ENCODE assay signal across 15 cellular contexts in genomic region chr21:17538576-17538975, GRCh38. TPM values are rescaled to one million over a fixed set of nuclear protein-coding genes. Genes with fewer than 3 reads are reported as not detected.
A peak's percentile ranks its signal among the peaks of the same experiment; 100 is the strongest.
DNase-seq lines count a peak whose midpoint lies in the region; ATAC-seq and TF ChIP-seq lines count a peak whose summit lies in the region.
"Had no signal": no experiment of that assay in that cellular context is flagged by ENCODE, and none has a peak within 500 bp of the region (broad histone marks: within the 10 kb centered on the region; RNA-seq: fewer than 3 reads in every experiment).

No MANE protein-coding gene starts in this region.

- H3K27ac ChIP-seq in H9 (ENCODE audit: insufficient read length, low read depth, low read length): no peak overlapping the region
- no peak overlapping the region for H3K27ac ChIP-seq in mesendoderm (ENCODE audit: low read depth, low read length)
- H3K27ac ChIP-seq: GM23248, HL-60 had no signal

- no peak overlapping the region for H3K18ac ChIP-seq in H9 (ENCODE audit: insufficient read length, low read depth, low read length)
- H3K18ac ChIP-seq in mesendoderm (ENCODE audit: low read length): peak overlapping the region; percentile 22

- DNase-seq in H9: no peak
- DNase-seq in ecto neural progenitor cell (ENCODE audit: low spot score): peak; percentile 13
- DNase-seq in mesendoderm: no peak
- no peak for DNase-seq in activated CD8-positive, alpha-beta T cell treated with anti-CD3 and anti-CD28 coated beads, Interleukin-2, amount 10 ng/mL, durations not matched to agents 7 days and 5 days
- DNase-seq: ACHN; AML-193; CD8-positive, alpha-beta T cell; DMS 273 treated with DMSO at 0.1 percent for 48 hours; GM23248; HCEC 1CT; IMR-90 had no signal

- H3K23ac ChIP-seq in H9 (ENCODE audit: insufficient read length, low read depth, low read length): no peak overlapping the region
- H3K23ac ChIP-seq in mesendoderm (ENCODE audit: low read length): no peak overlapping the region

- H3K36me3 ChIP-seq in mesendoderm (ENCODE audit: control insufficient read depth, insufficient read depth, low read length): no peaks in the 10 kb centered on the region

- H4K91ac ChIP-seq in H9 (ENCODE audit: insufficient read length, low read depth, low read length): no peak overlapping the region

- H3K79me1 ChIP-seq in H9 (ENCODE audit: insufficient read depth, low read depth, low read length, poor library complexity, severe bottlenecking) (peaks cover 5% of the 10 kb centered on the region), mesendoderm (ENCODE audit: low read length) (peaks cover 5% of the 10 kb centered on the region)

- H3K27me3 Mint-ChIP-seq in H9 (ENCODE audit: low read depth): no peaks in the 10 kb centered on the region
- no peaks in the 10 kb centered on the region for H3K27me3 Mint-ChIP-seq in activated CD8-positive, alpha-beta T cell treated with anti-CD3 and anti-CD28 coated beads, Interleukin-2, amount 10 ng/mL, durations not matched to agents 7 days and 5 days (ENCODE audit: low read depth)

- H3K9ac ChIP-seq in H9 (ENCODE audit: extremely low read depth, insufficient read length, low read length) (no peak overlapping the region), mesendoderm (ENCODE audit: low read length) (no peak overlapping the region)
- H3K9ac ChIP-seq: GM23248 had no signal

- peaks cover 74% of the 10 kb centered on the region for H3K79me2 ChIP-seq in H9 (ENCODE audit: insufficient read depth, low read length)
- peaks cover 75% of the 10 kb centered on the region for H3K79me2 ChIP-seq in mesendoderm (ENCODE audit: control insufficient read depth, insufficient read depth, low read length)

- no peak overlapping the region for H2AFZ ChIP-seq in H9 (ENCODE audit: low read length)
- H2AFZ ChIP-seq: GM23248 had no signal

- H3K27me3 ChIP-seq in H9 (ENCODE audit: insufficient read depth, low read length): no peaks in the 10 kb centered on the region
- H3K27me3 ChIP-seq in mesendoderm (ENCODE audit: insufficient read depth, low read length, poor library complexity): no peaks in the 10 kb centered on the region

- H3K4me2 ChIP-seq in H9 (ENCODE audit: insufficient read depth, insufficient read length, low read length): no peak overlapping the region
- H3K4me2 ChIP-seq in mesendoderm (ENCODE audit: low read length): no peak overlapping the region

- no peak overlapping the region for H4K8ac ChIP-seq in H9 (replicated peaks; ENCODE audit: insufficient read length, low read depth, low read length)
- no peak overlapping the region for H4K8ac ChIP-seq in mesendoderm (ENCODE audit: low read depth, low read length)

- POLR2A ChIA-PET in activated CD8-positive, alpha-beta T cell treated with anti-CD3 and anti-CD28 coated beads, Interleukin-2, amount 10 ng/mL, durations not matched to agents 7 days and 5 days (lab: Charles Lee): no interaction called here

- H3K9me3 Mint-ChIP-seq in H9: peaks cover 0 to 4% of the 10 kb centered on the region in 2 experiments; a peak in 2 of 5 replicates
- H3K9me3 Mint-ChIP-seq in activated CD8-positive, alpha-beta T cell treated with anti-CD3 and anti-CD28 coated beads, Interleukin-2, amount 10 ng/mL, durations not matched to agents 7 days and 5 days (ENCODE audit: insufficient read depth): no peaks in the 10 kb centered on the region
- H3K9me3 Mint-ChIP-seq: CD8-positive, alpha-beta T cell had no signal

- H2BK15ac ChIP-seq in H9 (ENCODE audit: low read depth, low read length) (no peak overlapping the region), mesendoderm (replicated peaks; ENCODE audit: low read depth) (no peak overlapping the region)

- peaks cover 42 to 43% of the 10 kb centered on the region in 2 experiments for H3K4me1 Mint-ChIP-seq in H9
- H3K4me1 Mint-ChIP-seq in activated CD8-positive, alpha-beta T cell treated with anti-CD3 and anti-CD28 coated beads, Interleukin-2, amount 10 ng/mL, durations not matched to agents 7 days and 5 days (ENCODE audit: low read depth): no peaks in the 10 kb centered on the region

- peak overlapping the region in 2 of 3 experiments; percentile 62 to 78; a peak in 3 of 7 replicates for H3K27ac Mint-ChIP-seq in H9
- H3K27ac Mint-ChIP-seq in activated CD8-positive, alpha-beta T cell treated with anti-CD3 and anti-CD28 coated beads, Interleukin-2, amount 10 ng/mL, durations not matched to agents 7 days and 5 days: no peak overlapping the region
- H3K27ac Mint-ChIP-seq: CD8-positive, alpha-beta T cell had no signal

- H3K4ac ChIP-seq in H9 (ENCODE audit: low read depth, low read length) (no peak overlapping the region), mesendoderm (ENCODE audit: low read depth, low read length) (no peak overlapping the region)

- no peak overlapping the region for H2BK12ac ChIP-seq in H9 (ENCODE audit: insufficient read length, low read depth, low read length)

- H4K20me1 ChIP-seq in H9 (ENCODE audit: control insufficient read depth, insufficient read depth, insufficient read length): no peaks in the 10 kb centered on the region

- H3K9me3 ChIP-seq in H9 (ENCODE audit: control insufficient read depth, low read depth, low read length): no peaks in the 10 kb centered on the region

- H2BK5ac ChIP-seq in H9 (ENCODE audit: insufficient read length, low read length): no peak overlapping the region
- no peak overlapping the region for H2BK5ac ChIP-seq in mesendoderm (ENCODE audit: low read length)

- WGBS in H9 (ENCODE audit: extremely low coverage, insufficient read length, low lambda C conversion rate): no CpG with 5 or more reads among the region's 2 CpGs
- WGBS in mesendoderm (ENCODE audit: extremely low coverage, insufficient coverage, low lambda C conversion rate): no CpG with 5 or more reads among the region's 2 CpGs

- no peak overlapping the region for H2BK20ac ChIP-seq in H9 (ENCODE audit: low read depth, low read length, poor library complexity, severe bottlenecking)

- no peak overlapping the region for H3K14ac ChIP-seq in H9 (ENCODE audit: insufficient read depth, low read length)

- no peak for TF ChIP-seq CTCF in H9 (conservative IDR thresholded peaks at IDR 0.05)

- H4K5ac ChIP-seq in H9 (ENCODE audit: insufficient read length, low read depth, low read length): no peak overlapping the region
- no peak overlapping the region for H4K5ac ChIP-seq in mesendoderm (ENCODE audit: low read length)

- peaks cover 2% of the 10 kb centered on the region for H3K4me1 ChIP-seq in H9 (ENCODE audit: insufficient read depth, low read length)
- peaks cover 4% of the 10 kb centered on the region for H3K4me1 ChIP-seq in mesendoderm (ENCODE audit: control insufficient read depth, low read depth, low read length)

- H3K4me3 ChIP-seq in mesendoderm (ENCODE audit: low read length): no peak overlapping the region
- H3K4me3 ChIP-seq: GM23248, K562 had no signal

- H3K36me3 Mint-ChIP-seq in H9 (ENCODE audit: insufficient read depth in 1 of 3, low read depth in 3 of 3): peaks cover 19 to 54% (median 25%) of the 10 kb centered on the region in 3 experiments
- no peaks in the 10 kb centered on the region for H3K36me3 Mint-ChIP-seq in activated CD8-positive, alpha-beta T cell treated with anti-CD3 and anti-CD28 coated beads, Interleukin-2, amount 10 ng/mL, durations not matched to agents 7 days and 5 days (ENCODE audit: low read depth)
- H3K36me3 Mint-ChIP-seq: CD8-positive, alpha-beta T cell had no signal

- no peak overlapping the region for H2AK5ac ChIP-seq in H9 (ENCODE audit: insufficient read length, low read length)
- no peak overlapping the region for H2AK5ac ChIP-seq in mesendoderm (ENCODE audit: low read length)

- ATAC-seq in activated CD8-positive, alpha-beta T cell treated with anti-CD3 and anti-CD28 coated beads, Interleukin-2, amount 10 ng/mL, durations not matched to agents 7 days and 5 days: no peak
- ATAC-seq in GM21723 (IDR thresholded peaks at IDR 0.05; ENCODE audit: unreplicated experiment): no peak
- ATAC-seq in GM19455 (IDR thresholded peaks at IDR 0.05; ENCODE audit: unreplicated experiment): no peak
- ATAC-seq: CD8-positive, alpha-beta T cell; K562 had no signal

- H3K23me2 ChIP-seq in H9 (ENCODE audit: insufficient read length, low read depth, low read length, poor library complexity, severe bottlenecking): no peaks in the 10 kb centered on the region

- H3K4me3 Mint-ChIP-seq in H9: no peak overlapping the region
- no peak overlapping the region for H3K4me3 Mint-ChIP-seq in activated CD8-positive, alpha-beta T cell treated with anti-CD3 and anti-CD28 coated beads, Interleukin-2, amount 10 ng/mL, durations not matched to agents 7 days and 5 days
- H3K4me3 Mint-ChIP-seq: CD8-positive, alpha-beta T cell had no signal

- no peak overlapping the region for H3T11ph ChIP-seq in H9 (ENCODE audit: low read length)

- H3K56ac ChIP-seq in H9 (ENCODE audit: insufficient read length, low read depth, low read length): no peak overlapping the region
- no peak overlapping the region for H3K56ac ChIP-seq in mesendoderm (ENCODE audit: low read length)

- H2BK120ac ChIP-seq in H9 (ENCODE audit: low read depth, low read length, poor library complexity, severe bottlenecking): no peak overlapping the region
- H2BK120ac ChIP-seq in mesendoderm (ENCODE audit: low read depth, low read length): no peak overlapping the region

- CTCF ChIA-PET in activated CD8-positive, alpha-beta T cell treated with anti-CD3 and anti-CD28 coated beads, Interleukin-2, amount 10 ng/mL, durations not matched to agents 7 days and 5 days (lab: Charles Lee): no interaction called here

RNA-seq across cellular contexts. Expression of gene CXADR, which starts 25.7 kb away (rescaled TPM):
- total RNA-seq in H9 (2021): 150 and 152 TPM in 2 replicates
- 93.6 TPM for polyA plus RNA-seq in mesendoderm (2013, experiment 1 of 2)
- polyA plus RNA-seq in mesendoderm (2013, experiment 2 of 2): 93.9 TPM
- total RNA-seq in activated CD8-positive, alpha-beta T cell treated with anti-CD3 and anti-CD28 coated beads, Interleukin-2, amount 10 ng/mL, durations not matched to agents 7 days and 5 days: under 1 TPM; 0.26 to 0.34 TPM
- total RNA-seq: GM23248 had no signal

Comparison
In these comparisons a context has a peak if more than half of its experiments do, and no peak if none do; other contexts are left out.
1. RNA of gene CXADR, which starts 25.7 kb away (total RNA-seq): 150 to 152 TPM in H9; 0.26 to 0.34 TPM in activated CD8-positive, alpha-beta T cell treated with anti-CD3 and anti-CD28 coated beads, Interleukin-2, amount 10 ng/mL, durations not matched to agents 7 days and 5 days; every median in the first group is over 100 times any median in the second.